In genomic region chr17:74995847-74996246, GRCh38 we compare ENCODE assay signal across 24 cellular contexts.
"Had no signal": no experiment of that assay in that cellular context is flagged by ENCODE, and none has a peak within 500 bp of the region (broad histone marks: within the 10 kb centered on the region; RNA-seq: fewer than 3 reads in every experiment).

No MANE protein-coding gene starts in this region.

- H3K27ac ChIP-seq: brain microvascular endothelial cell, cardiac muscle cell, VCaP had no signal

- H3K9me3 Mint-ChIP-seq: activated CD4-positive, alpha-beta memory T cell treated with anti-CD3 and anti-CD28 coated beads for 36 hours; activated CD4-positive, alpha-beta T cell treated with anti-CD3 and anti-CD28 coated beads, Interleukin-2, amount 10 ng/mL, durations not matched to agents 7 days and 5 days; activated naive CD4-positive, alpha-beta T cell treated with anti-CD3 and anti-CD28 coated beads, Interleukin-2, amount 50 U/mL, for 72 hours; activated naive CD8-positive, alpha-beta T cell treated with anti-CD3 and anti-CD28 coated beads, Interleukin-2, amount 50 U/mL, for 24 hours; activated T-cell treated with anti-CD3 and anti-CD28 coated beads, Interleukin-2, amount 50 U/mL, for 4 hours had no signal

- H3K27me3 ChIP-seq: brain microvascular endothelial cell, cardiac muscle cell, MG63 had no signal

- H3K27me3 Mint-ChIP-seq: activated CD4-positive, alpha-beta memory T cell treated with anti-CD3 and anti-CD28 coated beads for 36 hours; activated naive CD8-positive, alpha-beta T cell treated with anti-CD3 and anti-CD28 coated beads, Interleukin-2, amount 50 U/mL, for 24 hours had no signal

- ATAC-seq: activated naive CD4-positive, alpha-beta T cell treated with anti-CD3 and anti-CD28 coated beads, Interleukin-2, amount 50 U/mL, for 72 hours; activated naive CD8-positive, alpha-beta T cell treated with anti-CD3 and anti-CD28 coated beads, Interleukin-2, amount 50 U/mL, for 24 hours; activated T-cell treated with anti-CD3 and anti-CD28 coated beads, Interleukin-2, amount 50 U/mL, for 4 hours; PC-3 had no signal

- H3K27ac Mint-ChIP-seq: activated CD4-positive, alpha-beta memory T cell treated with anti-CD3 and anti-CD28 coated beads for 36 hours; activated CD4-positive, alpha-beta T cell treated with anti-CD3 and anti-CD28 coated beads, Interleukin-2, amount 10 ng/mL, durations not matched to agents 7 days and 5 days; activated naive CD8-positive, alpha-beta T cell treated with anti-CD3 and anti-CD28 coated beads, Interleukin-2, amount 50 U/mL, for 24 hours had no signal

- H3K36me3 ChIP-seq: cardiac muscle cell, MG63 had no signal

- H3K4me3 Mint-ChIP-seq: activated CD4-positive, alpha-beta memory T cell treated with anti-CD3 and anti-CD28 coated beads for 36 hours; activated CD4-positive, alpha-beta T cell treated with anti-CD3 and anti-CD28 coated beads, Interleukin-2, amount 10 ng/mL, durations not matched to agents 7 days and 5 days; activated naive CD8-positive, alpha-beta T cell treated with anti-CD3 and anti-CD28 coated beads, Interleukin-2, amount 50 U/mL, for 24 hours; activated T-cell treated with anti-CD3 and anti-CD28 coated beads, Interleukin-2, amount 50 U/mL, for 4 hours had no signal

- H3K36me3 Mint-ChIP-seq: activated CD4-positive, alpha-beta memory T cell treated with anti-CD3 and anti-CD28 coated beads for 36 hours; activated naive CD4-positive, alpha-beta T cell treated with anti-CD3 and anti-CD28 coated beads, Interleukin-2, amount 50 U/mL, for 72 hours had no signal

- H3K4me3 ChIP-seq: cardiac muscle cell, MG63 had no signal

- H3K9me3 ChIP-seq: MG63 had no signal

- DNase-seq: activated CD4-positive, alpha-beta memory T cell treated with anti-CD3 and anti-CD28 coated beads for 36 hours; activated CD4-positive, alpha-beta T cell treated with anti-CD3 and anti-CD28 coated beads, Interleukin-2, amount 10 ng/mL, durations not matched to agents 7 days and 5 days; activated CD4-positive, CD25-positive, alpha-beta regulatory T cell; activated CD8-positive, alpha-beta memory T cell treated with anti-CD3 and anti-CD28 coated beads for 24 hours; activated effector memory CD4-positive, alpha-beta T cell treated with anti-CD3 and anti-CD28 coated beads, Interleukin-2, amount 50 U/mL, for 16 hours; activated naive CD4-positive, alpha-beta T cell treated with Interleukin-2 at 50 U/mL for 16 hours; activated naive CD8-positive, alpha-beta T cell treated with anti-CD3 and anti-CD28 coated beads, Interleukin-2, amount 50 U/mL, for 24 hours; activated T-cell treated with anti-CD3 and anti-CD28 coated beads, Interleukin-2, amount 50 U/mL, for 4 hours; amygdala; brain microvascular endothelial cell; MG63; NCI-H1092; NCI-H1417 treated with DMSO at 0.1 percent for 48 hours; NCI-H1694 treated with DMSO at 0.1 percent for 48 hours; NCI-H2029 treated with DMSO at 0.1 percent for 48 hours; NCI-H510A treated with DMSO at 0.1 percent for 48 hours; NCI-H69; NK-92 treated with Interleukin-12 subunit alpha and Interleukin-12 subunit beta, amount 100 ng/mL, for 24 hours; PC-3; SIG-M5; T-helper 1 cell had no signal
